ENCODE assay signal across 9 cellular contexts in genomic region chr9:114677418-114677817, GRCh38. TPM values are rescaled to one million over a fixed set of nuclear protein-coding genes. Genes with fewer than 3 reads are reported as not detected.
A peak's percentile ranks its signal among the peaks of the same experiment; 100 is the strongest.
DNase-seq lines count a peak whose midpoint lies in the region; ATAC-seq and TF ChIP-seq lines count a peak whose summit lies in the region.
"Had no signal": no experiment of that assay in that cellular context is flagged by ENCODE, and none has a peak within 500 bp of the region (broad histone marks: within the 10 kb centered on the region; RNA-seq: fewer than 3 reads in every experiment).

No MANE protein-coding gene starts in this region.

- DNase-seq in H4 (ENCODE audit: low spot score) (peak; percentile 97), NCI-H2171 (lab: John Stamatoyannopoulos, UW) (peak; percentile 60), chondrocyte (ENCODE audit: low spot score) (no peak), retinal pigment epithelial cell (ENCODE audit: low read depth) (peak; percentile 99), NAMALWA (ENCODE audit: low spot score) (no peak), right atrium auricular region (ENCODE audit: low spot score) (no peak)
- DNase-seq in activated naive CD4-positive, alpha-beta T cell treated with anti-CD3 and anti-CD28 coated beads, Interleukin-2, amount 50 U/mL, for 72 hours (ENCODE audit: low spot score in 2 of 2), result no peak
- DNase-seq: testis had no signal

- no peak for TF ChIP-seq CTCF in chondrocyte (IDR thresholded peaks at IDR 0.05)
- no peak for TF ChIP-seq CTCF in retinal pigment epithelial cell (conservative IDR thresholded peaks at IDR 0.05; ENCODE audit: low read depth, low read length)
- TF ChIP-seq CTCF in right atrium auricular region (IDR thresholded peaks at IDR 0.05), result no peak

- H3K36me3 Mint-ChIP-seq in chondrocyte (ENCODE audit: low read depth), result no peaks in the 10 kb centered on the region
- H3K36me3 Mint-ChIP-seq in activated naive CD4-positive, alpha-beta T cell treated with anti-CD3 and anti-CD28 coated beads, Interleukin-2, amount 50 U/mL, for 72 hours, result peaks cover 0 to 14% of the 10 kb centered on the region in 2 donors

- H3K27ac ChIP-seq in right atrium auricular region, result no peak overlapping the region
- H3K27ac ChIP-seq: testis had no signal

- no peaks in the 10 kb centered on the region for H3K4me1 ChIP-seq in right atrium auricular region
- H3K4me1 ChIP-seq: testis had no signal

- no peak for ATAC-seq in activated naive CD4-positive, alpha-beta T cell treated with anti-CD3 and anti-CD28 coated beads, Interleukin-2, amount 50 U/mL, for 72 hours

- no peaks in the 10 kb centered on the region for H3K27me3 Mint-ChIP-seq in chondrocyte (ENCODE audit: low read depth)

- H3K4me3 ChIP-seq in retinal pigment epithelial cell (ENCODE audit: low read length) (no peak overlapping the region), right atrium auricular region (no peak overlapping the region)
- H3K4me3 ChIP-seq: testis had no signal

- peak overlapping the region; percentile 91 for H3K27ac Mint-ChIP-seq in chondrocyte (ENCODE audit: unreplicated experiment)
- H3K27ac Mint-ChIP-seq in activated naive CD4-positive, alpha-beta T cell treated with anti-CD3 and anti-CD28 coated beads, Interleukin-2, amount 50 U/mL, for 72 hours, result peak overlapping the region in 1 of 2 donors; percentile 8
- H3K27ac Mint-ChIP-seq: memory B cell had no signal

- peaks cover 48% of the 10 kb centered on the region for H3K4me1 Mint-ChIP-seq in chondrocyte (ENCODE audit: low read depth)

- no peaks in the 10 kb centered on the region for H3K9me3 Mint-ChIP-seq in chondrocyte (ENCODE audit: low read depth)
- H3K9me3 Mint-ChIP-seq in activated naive CD4-positive, alpha-beta T cell treated with anti-CD3 and anti-CD28 coated beads, Interleukin-2, amount 50 U/mL, for 72 hours, result peaks cover 0 to 12% of the 10 kb centered on the region in 2 donors

- H3K36me3 ChIP-seq in right atrium auricular region, result no peaks in the 10 kb centered on the region

- H3K27me3 ChIP-seq in right atrium auricular region, result no peaks in the 10 kb centered on the region
- H3K27me3 ChIP-seq: testis had no signal

- H3K9me3 ChIP-seq in right atrium auricular region, result no peaks in the 10 kb centered on the region
- H3K9me3 ChIP-seq: testis had no signal

- H3K4me3 Mint-ChIP-seq in chondrocyte (ENCODE audit: unreplicated experiment), result no peak overlapping the region
- H3K4me3 Mint-ChIP-seq: memory B cell had no signal

RNA-seq across cellular contexts. Expression of gene TEX48, which starts 4.6 kb away (rescaled TPM):
- total RNA-seq in H4 (2014; rRNA removed; shearing (Covaris generic)), result not detected in 2 replicates
- total RNA-seq in chondrocyte (not detected in 3 replicates), right atrium auricular region (not detected)
- not detected for total RNA-seq in activated naive CD4-positive, alpha-beta T cell treated with anti-CD3 and anti-CD28 coated beads, Interleukin-2, amount 50 U/mL, for 72 hours

RNA-seq across cellular contexts. Expression of gene TEX53, which starts 19.8 kb away (rescaled TPM):
- not detected in 2 replicates for total RNA-seq in H4 (2014; rRNA removed; shearing (Covaris generic))
- total RNA-seq in chondrocyte (not detected in 3 replicates), right atrium auricular region (not detected)
- not detected for total RNA-seq in activated naive CD4-positive, alpha-beta T cell treated with anti-CD3 and anti-CD28 coated beads, Interleukin-2, amount 50 U/mL, for 72 hours

Comparison
In these comparisons a context has a peak if more than half of its experiments do, and no peak if none do; other contexts are left out.
1. DNase-seq: peak in H4 (single experiment), NCI-H2171 (single experiment) and retinal pigment epithelial cell (single experiment); none in chondrocyte (single experiment), NAMALWA (single experiment), right atrium auricular region (single experiment) and activated naive CD4-positive, alpha-beta T cell treated with anti-CD3 and anti-CD28 coated beads, Interleukin-2, amount 50 U/mL, for 72 hours (0 of 2).